15 cellular contexts compared by ENCODE assay signal in genomic region chr4:98793658-98794057, GRCh38.
"Had no signal": no experiment of that assay in that cellular context is flagged by ENCODE, and none has a peak within 500 bp of the region (broad histone marks: within the 10 kb centered on the region; RNA-seq: fewer than 3 reads in every experiment).

No MANE protein-coding gene starts in this region.

- H3K27ac Mint-ChIP-seq: activated naive CD4-positive, alpha-beta T cell treated with anti-CD3 and anti-CD28 coated beads, Interleukin-2, amount 10 ng/mL, durations not matched to agents 7 days and 5 days; activated T-helper 17 cell treated with anti-CD3 and anti-CD28 coated beads, Interleukin-2, amount 50 U/mL, for 72 hours; nephron; type B pancreatic cell had no signal

- H3K4me1 ChIP-seq: esophagus muscularis mucosa, right atrium auricular region had no signal

- DNase-seq: activated CD4-positive, alpha-beta T cell treated with anti-CD3 and anti-CD28 coated beads for 1 hour; activated CD4-positive, alpha-beta T cell treated with anti-CD3 and anti-CD28 coated beads, Interleukin-2, amount 50 U/mL, for 48 hours; activated naive CD4-positive, alpha-beta T cell treated with anti-CD3 and anti-CD28 coated beads, Interleukin-2, amount 10 ng/mL, durations not matched to agents 7 days and 5 days; dorsolateral prefrontal cortex; glutamatergic neuron; kidney glomerular epithelial cell; left ventricle myocardium superior; occipital lobe; stimulated activated naive CD8-positive, alpha-beta T cell treated with anti-CD3 and anti-CD28 coated beads, Interleukin-15, Interleukin-2, amounts not matched to agents 100 U/mL and 50 U/mL, for 24 hours had no signal

- H3K4me3 ChIP-seq: dorsolateral prefrontal cortex, esophagus muscularis mucosa, right atrium auricular region, skin epidermis had no signal

- H3K27ac ChIP-seq: dorsolateral prefrontal cortex, esophagus muscularis mucosa, right atrium auricular region had no signal

- H3K4me1 Mint-ChIP-seq: activated naive CD4-positive, alpha-beta T cell treated with anti-CD3 and anti-CD28 coated beads, Interleukin-2, amount 10 ng/mL, durations not matched to agents 7 days and 5 days; nephron had no signal

- H3K9me3 Mint-ChIP-seq: activated naive CD4-positive, alpha-beta T cell treated with anti-CD3 and anti-CD28 coated beads, Interleukin-2, amount 10 ng/mL, durations not matched to agents 7 days and 5 days; activated T-helper 17 cell treated with anti-CD3 and anti-CD28 coated beads, Interleukin-2, amount 50 U/mL, for 72 hours; nephron; type B pancreatic cell had no signal

- H3K4me3 Mint-ChIP-seq: activated naive CD4-positive, alpha-beta T cell treated with anti-CD3 and anti-CD28 coated beads, Interleukin-2, amount 10 ng/mL, durations not matched to agents 7 days and 5 days; activated T-helper 17 cell treated with anti-CD3 and anti-CD28 coated beads, Interleukin-2, amount 50 U/mL, for 72 hours; nephron; type B pancreatic cell had no signal

- H3K36me3 Mint-ChIP-seq: activated naive CD4-positive, alpha-beta T cell treated with anti-CD3 and anti-CD28 coated beads, Interleukin-2, amount 10 ng/mL, durations not matched to agents 7 days and 5 days; type B pancreatic cell had no signal

- H3K27me3 Mint-ChIP-seq: activated naive CD4-positive, alpha-beta T cell treated with anti-CD3 and anti-CD28 coated beads, Interleukin-2, amount 10 ng/mL, durations not matched to agents 7 days and 5 days; activated T-helper 17 cell treated with anti-CD3 and anti-CD28 coated beads, Interleukin-2, amount 50 U/mL, for 72 hours had no signal

- H3K9me3 ChIP-seq: esophagus muscularis mucosa, right atrium auricular region had no signal

- ATAC-seq: left ventricle myocardium superior had no signal

- H3K27me3 ChIP-seq: dorsolateral prefrontal cortex, esophagus muscularis mucosa, right atrium auricular region had no signal

- H3K36me3 ChIP-seq: esophagus muscularis mucosa, right atrium auricular region had no signal
